1 cellular context compared by ENCODE assay signal in genomic region chr6:37648465-37649330, GRCh38.
A peak's percentile ranks its signal among the peaks of the same experiment; 100 is the strongest.
TF ChIP-seq lines count a peak whose summit lies in the region.

No MANE protein-coding gene starts in this region.

TF ChIP-seq in WTC11, 78 proteins besides CTCF, POLR2A, EP300 and RAD21 (continued from another document):
- TF ChIP-seq STAT6 (CRISPR knock-in tag; conservative IDR thresholded peaks at IDR 0.05; ENCODE audit: low read depth) (no peak), SP1 (CRISPR knock-in tag; conservative IDR thresholded peaks at IDR 0.05) (peak; percentile 79; the same call in 1 of the 2 replicates), ZNF416 (CRISPR knock-in tag; IDR thresholded peaks at IDR 0.05) (no peak), ELF4 (CRISPR knock-in tag; IDR thresholded peaks at IDR 0.05; ENCODE audit: low read depth) (peak; percentile 90; the same call in 1 of the 2 replicates), ZNF263 (CRISPR knock-in tag; IDR thresholded peaks at IDR 0.05; ENCODE audit: low read depth) (peak; percentile 78), PRDM15 (CRISPR knock-in tag; IDR thresholded peaks at IDR 0.05) (peak; percentile 74), ATF3 (CRISPR knock-in tag; conservative IDR thresholded peaks at IDR 0.05) (peak; percentile 85; the same call in 1 of the 2 replicates), PREB (CRISPR knock-in tag; IDR thresholded peaks at IDR 0.05; ENCODE audit: borderline replicate concordance) (no peak), ZNF512 (CRISPR knock-in tag; IDR thresholded peaks at IDR 0.05; ENCODE audit: borderline replicate concordance) (no peak), ZSCAN18 (CRISPR knock-in tag; IDR thresholded peaks at IDR 0.05) (no peak), ZNF671 (CRISPR knock-in tag; IDR thresholded peaks at IDR 0.05) (no peak), KAT7 (CRISPR knock-in tag; IDR thresholded peaks at IDR 0.05; ENCODE audit: borderline replicate concordance) (no peak), E2F1 (CRISPR knock-in tag; IDR thresholded peaks at IDR 0.05) (peak; percentile 97), NFYB (CRISPR knock-in tag; conservative IDR thresholded peaks at IDR 0.05; ENCODE audit: low read depth) (peak; percentile 43), ZNF138 (CRISPR knock-in tag; conservative IDR thresholded peaks at IDR 0.05) (peak; percentile 97; the same call in 1 of the 2 replicates), JUN (CRISPR knock-in tag; IDR thresholded peaks at IDR 0.05) (peak; percentile 97), CREB1 (CRISPR knock-in tag; IDR thresholded peaks at IDR 0.05) (peak; percentile 94), FOXJ3 (CRISPR knock-in tag; IDR thresholded peaks at IDR 0.05; ENCODE audit: borderline replicate concordance) (no peak), ATF2 (CRISPR knock-in tag; IDR thresholded peaks at IDR 0.05; ENCODE audit: borderline replicate concordance, low read depth) (peak; percentile 82), ZNF532 (CRISPR knock-in tag; IDR thresholded peaks at IDR 0.05; ENCODE audit: borderline replicate concordance) (no peak), E2F4 (CRISPR knock-in tag; IDR thresholded peaks at IDR 0.05; ENCODE audit: borderline replicate concordance, low read depth) (peak; percentile 91), TP53 (CRISPR knock-in tag; IDR thresholded peaks at IDR 0.05) (peak; percentile 98), ZBTB43 (CRISPR knock-in tag; IDR thresholded peaks at IDR 0.05) (peak; percentile 97), RORB (CRISPR knock-in tag; IDR thresholded peaks at IDR 0.05) (no peak), ZNF423 (CRISPR knock-in tag; IDR thresholded peaks at IDR 0.05) (no peak), FOXP4 (CRISPR knock-in tag; IDR thresholded peaks at IDR 0.05) (peak; percentile 99)
